ENCODE assay signal across 2 cellular contexts in the genomic region with DNA sequence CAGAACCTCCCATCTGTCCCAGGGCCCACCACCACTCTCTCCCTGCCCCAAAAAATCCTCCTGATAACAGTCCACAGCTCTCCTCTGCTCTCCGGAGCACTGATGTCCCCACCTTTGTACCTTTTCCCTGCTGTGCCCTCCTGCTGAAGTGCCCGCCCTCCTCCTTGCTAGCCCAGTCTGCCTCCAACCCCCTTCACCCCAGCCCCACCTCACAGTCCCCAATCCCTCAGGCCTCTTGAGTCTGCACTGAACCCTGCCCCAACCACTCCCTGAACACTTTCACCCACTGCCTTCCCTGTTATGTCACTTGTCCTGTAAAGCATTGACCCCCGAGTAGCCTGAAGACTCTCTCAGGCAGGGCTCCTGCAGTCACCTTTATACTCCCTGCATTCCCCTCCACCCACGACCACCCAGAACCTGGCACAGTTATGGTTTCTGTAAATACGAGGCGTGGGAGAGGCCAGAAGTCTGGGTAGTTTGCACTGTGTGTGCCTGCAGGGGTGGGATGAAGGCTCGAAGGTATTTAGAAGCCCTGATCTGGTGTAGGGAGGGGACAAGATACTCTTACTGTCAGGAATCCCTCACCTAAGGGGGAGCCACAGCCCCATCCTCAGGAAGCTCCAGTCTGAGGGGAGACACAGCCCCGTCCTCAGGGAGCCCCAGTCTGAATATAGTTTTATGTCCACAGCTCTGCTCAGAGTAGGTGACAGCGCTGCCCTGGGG.
TF ChIP-seq lines count a peak whose summit lies in the region.

No MANE protein-coding gene starts in this region.

TF ChIP-seq in GM23338, 12 proteins besides CTCF, POLR2A, EP300 and RAD21 (continued from another document):
- TF ChIP-seq REST (IDR thresholded peaks at IDR 0.05; ENCODE audit: unreplicated experiment) (no peak), STAT1 (IDR thresholded peaks at IDR 0.05; ENCODE audit: unreplicated experiment) (no peak)

TF ChIP-seq in HEK293, 187 proteins besides CTCF, POLR2A, EP300 and RAD21 (continued from another document):
- TF ChIP-seq HIC1 (tag by site-specific recombination; IDR thresholded peaks at IDR 0.05) (no peak), ZNF404 (tag by site-specific recombination; IDR thresholded peaks at IDR 0.05) (no peak), ZNF544 (tag by site-specific recombination; IDR thresholded peaks at IDR 0.05) (no peak), ZNF792 (tag by site-specific recombination; IDR thresholded peaks at IDR 0.05) (no peak), ZBTB17 (tag by site-specific recombination; IDR thresholded peaks at IDR 0.05) (no peak), ZNF776 (tag by site-specific recombination; IDR thresholded peaks at IDR 0.05; ENCODE audit: borderline replicate concordance) (no peak), ZNF501 (tag by site-specific recombination; IDR thresholded peaks at IDR 0.05) (no peak), ZNF629 (tag by site-specific recombination; IDR thresholded peaks at IDR 0.05) (no peak), ZNF24 (tag by site-specific recombination; IDR thresholded peaks at IDR 0.05) (no peak), ZNF366 (tag by site-specific recombination; conservative IDR thresholded peaks at IDR 0.05) (no peak), ZFHX2 (tag by site-specific recombination; conservative IDR thresholded peaks at IDR 0.05) (peak; percentile 82), ZNF19 (tag by site-specific recombination; IDR thresholded peaks at IDR 0.05; ENCODE audit: low read depth) (no peak), ZNF791 (tag by site-specific recombination; IDR thresholded peaks at IDR 0.05) (no peak)
